10 cellular contexts compared by ENCODE assay signal in genomic region chr9:38423273-38423938, GRCh38. TPM values are rescaled to one million over a fixed set of nuclear protein-coding genes. Genes with fewer than 3 reads are reported as not detected.
DNase-seq lines count a peak whose midpoint lies in the region; ATAC-seq and TF ChIP-seq lines count a peak whose summit lies in the region.
"Had no signal": no experiment of that assay in that cellular context is flagged by ENCODE, and none has a peak within 500 bp of the region (broad histone marks: within the 10 kb centered on the region; RNA-seq: fewer than 3 reads in every experiment).

No MANE protein-coding gene starts in this region.

- H3K27ac Mint-ChIP-seq in WTC11 = no peak overlapping the region

- TF ChIP-seq CTCF in WTC11 (IDR thresholded peaks at IDR 0.05) = no peak
- no peak for TF ChIP-seq CTCF in kidney epithelial cell (IDR thresholded peaks at IDR 0.05; ENCODE audit: insufficient read depth, low read length, poor library complexity, severe bottlenecking)
- TF ChIP-seq CTCF in testis (IDR thresholded peaks at IDR 0.05) = no peak

- POLR2A ChIA-PET in WTC11 (lab: Charles Lee) = no interaction called here

- peak; percentile 39 for DNase-seq in activated CD8-positive, alpha-beta memory T cell treated with anti-CD3 and anti-CD28 coated beads, Interleukin-2, amount 50 U/mL, for 48 hours
- DNase-seq in activated CD8-positive, alpha-beta memory T cell treated with anti-CD3 and anti-CD28 coated beads for 24 hours = no peak
- no peak for DNase-seq in WTC11 (ENCODE audit: low spot score)
- no peak for DNase-seq in kidney epithelial cell (ENCODE audit: low read depth)
- no peak for DNase-seq in testis
- DNase-seq in NCI-H2081 treated with DMSO at 0.1 percent for 48 hours (lab: John Stamatoyannopoulos, UW) = no peak
- DNase-seq in HuH-7.5 (ENCODE audit: low spot score) = no peak
- DNase-seq: activated CD4-positive, alpha-beta T cell treated with anti-CD3 and anti-CD28 coated beads, Interleukin-2, amount 50 U/mL, for 4 hours; SHP77 had no signal

- ATAC-seq in WTC11 (no peak), HG03571 (IDR thresholded peaks at IDR 0.05; ENCODE audit: unreplicated experiment) (no peak)

- no peaks in the 10 kb centered on the region for H3K36me3 ChIP-seq in kidney epithelial cell (ENCODE audit: control insufficient read depth, insufficient read depth, low read length)
- H3K36me3 ChIP-seq in testis (ENCODE audit: low read depth, missing control alignments) = no peaks in the 10 kb centered on the region

- no peaks in the 10 kb centered on the region for H3K9me3 ChIP-seq in testis

- peaks cover 17% of the 10 kb centered on the region for H3K27me3 ChIP-seq in kidney epithelial cell (ENCODE audit: control insufficient read depth, insufficient read depth, low read length)
- H3K27me3 ChIP-seq in testis = no peaks in the 10 kb centered on the region

- TF ChIP-seq POLR2A in testis (IDR thresholded peaks at IDR 0.05) = no peak

- peaks cover 59% of the 10 kb centered on the region for H3K4me1 Mint-ChIP-seq in WTC11

- peaks cover 52% of the 10 kb centered on the region for H3K27me3 Mint-ChIP-seq in WTC11 (ENCODE audit: low read depth)

- peak overlapping the region; percentile 59 for H3K4me3 Mint-ChIP-seq in WTC11

- no peaks in the 10 kb centered on the region for H3K9me3 Mint-ChIP-seq in WTC11

- no peaks in the 10 kb centered on the region for H3K36me3 Mint-ChIP-seq in WTC11

- 24 to 34% methylated on average over 9 to 12 of the region's 12 CpGs for WGBS in testis, 2 donors

- intact Hi-C loops in testis (cut with DNase I; ENCODE audit: low total_unique reads) = no loop called here

- no peak overlapping the region for H3K27ac ChIP-seq in testis

- CTCF ChIA-PET in WTC11 (lab: Charles Lee) = no interaction called here

- peak overlapping the region; percentile 36 for H3K4me3 ChIP-seq in kidney epithelial cell (ENCODE audit: low read depth, low read length)
- H3K4me3 ChIP-seq in testis = peak overlapping the region; percentile 52 to 56

- H3K4me1 ChIP-seq in testis = no peaks in the 10 kb centered on the region

TF ChIP-seq in WTC11, 78 proteins besides CTCF, POLR2A, EP300 and RAD21:
- no peak for TF ChIP-seq HMGXB4 (CRISPR knock-in tag; IDR thresholded peaks at IDR 0.05)
- TF ChIP-seq RORB (CRISPR knock-in tag; IDR thresholded peaks at IDR 0.05) = no peak
- TF ChIP-seq TCF7 (CRISPR knock-in tag; IDR thresholded peaks at IDR 0.05; ENCODE audit: low read depth) = no peak
- no peak for TF ChIP-seq FOXP4 (CRISPR knock-in tag; IDR thresholded peaks at IDR 0.05)
- TF ChIP-seq ZNF219 (CRISPR knock-in tag; IDR thresholded peaks at IDR 0.05; ENCODE audit: borderline replicate concordance) = no peak
- TF ChIP-seq GTF2I (CRISPR knock-in tag; conservative IDR thresholded peaks at IDR 0.05) = no peak
- no peak for TF ChIP-seq ETV6 (CRISPR knock-in tag; IDR thresholded peaks at IDR 0.05)
- TF ChIP-seq NFATC4 (CRISPR knock-in tag; IDR thresholded peaks at IDR 0.05) = no peak
- TF ChIP-seq STAT6 (CRISPR knock-in tag; conservative IDR thresholded peaks at IDR 0.05; ENCODE audit: low read depth) = no peak
TF ChIP-seq in WTC11: peak in this region for 0.

RNA-seq across cellular contexts. Expression of gene IGFBPL1, which starts 0.8 kb away (rescaled TPM):
- 36.7 to 44.9 TPM (median 42.6 TPM) in 3 replicates for total RNA-seq in WTC11 (2021)
- total RNA-seq in kidney epithelial cell = 2.5 and 10.0 TPM in 2 replicates
- 10 to 100 TPM; 18.0 to 18.4 TPM for total RNA-seq in testis
- polyA plus RNA-seq in testis (ENCODE audit: insufficient read depth, low read depth, low replicate concordance) = 5.8 TPM

RNA-seq across cellular contexts. Expression of gene ALDH1B1, which starts 30.9 kb away (rescaled TPM):
- 55.5 to 64.6 TPM (median 61.4 TPM) in 3 replicates for total RNA-seq in WTC11 (2021)
- total RNA-seq in kidney epithelial cell = 87.2 and 93.9 TPM in 2 replicates
- 10 to 100 TPM; 42.4 to 71.7 TPM for total RNA-seq in testis
- 42.2 TPM for polyA plus RNA-seq in testis (ENCODE audit: insufficient read depth, low read depth, low replicate concordance)
